12 cellular contexts compared by ENCODE assay signal in the genomic region with DNA sequence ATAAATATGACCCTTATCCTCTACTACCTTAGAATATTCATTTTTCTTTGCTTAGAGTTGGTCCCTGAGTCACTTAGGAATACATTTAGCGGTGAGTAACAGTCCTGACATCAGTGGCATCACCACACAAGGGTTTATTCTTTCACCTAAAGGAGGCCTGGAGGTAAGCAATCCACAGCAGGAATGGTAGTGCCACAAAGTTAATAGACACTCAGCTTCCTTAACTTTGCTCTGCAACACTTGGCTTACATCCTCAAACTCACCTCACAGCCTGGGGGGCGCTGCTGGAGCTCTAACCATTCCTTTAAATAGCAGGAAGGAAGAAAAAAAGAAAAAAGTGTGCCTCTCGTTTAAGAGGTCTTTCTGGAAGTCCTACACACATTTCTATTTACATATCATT. TPM values are rescaled to one million over a fixed set of nuclear protein-coding genes. Genes with fewer than 3 reads are reported as not detected.
DNase-seq lines count a peak whose midpoint lies in the region; ATAC-seq and TF ChIP-seq lines count a peak whose summit lies in the region.
"Had no signal": no experiment of that assay in that cellular context is flagged by ENCODE, and none has a peak within 500 bp of the region (broad histone marks: within the 10 kb centered on the region; RNA-seq: fewer than 3 reads in every experiment).

No MANE protein-coding gene starts in this region.

- peak; percentile 51 for DNase-seq in Daoy (ENCODE audit: low read depth)
- DNase-seq in HT1080 (ENCODE audit: low read depth), result peak; percentile 63
- DNase-seq in UCSD-AML1 (lab: John Stamatoyannopoulos, UW; ENCODE audit: unreplicated experiment), result peak; percentile 44
- peak; percentile 5 for DNase-seq in iPS DF 6.9 (ENCODE audit: low read depth, low spot score)
- DNase-seq in colonic mucosa, result no peak
- DNase-seq in activated naive CD4-positive, alpha-beta T cell treated with anti-CD3 and anti-CD28 coated beads, Interleukin-2, amount 50 U/mL, for 16 hours, result no peak
- DNase-seq: activated CD4-positive, alpha-beta memory T cell treated with anti-CD3 and anti-CD28 coated beads for 36 hours; activated gamma-delta T cell; NCI-H2029 treated with DMSO at 0.1 percent for 48 hours; stimulated activated naive CD4-positive, alpha-beta T cell treated with Interleukin-2 at 50 U/mL for 16 hours had no signal

- no peaks in the 10 kb centered on the region for H3K27me3 ChIP-seq in iPS DF 6.9 (ENCODE audit: control insufficient read depth, insufficient read depth, low read length)
- H3K27me3 ChIP-seq in colonic mucosa, result no peaks in the 10 kb centered on the region

- H3K9me3 ChIP-seq in iPS DF 6.9 (ENCODE audit: control insufficient read depth, insufficient read depth, low read length), result no peaks in the 10 kb centered on the region
- H3K9me3 ChIP-seq in colonic mucosa, result no peaks in the 10 kb centered on the region

- WGBS in iPS DF 6.9 (ENCODE audit: insufficient coverage, insufficient read length), result no CpG with 5 or more reads among the region's 3 CpGs

- no peak overlapping the region for H3K27ac ChIP-seq in iPS DF 6.9 (ENCODE audit: low read length)
- no peak overlapping the region for H3K27ac ChIP-seq in colonic mucosa

- no peak overlapping the region for H3K9ac ChIP-seq in colonic mucosa (ENCODE audit: low read depth in 2 of 2, low read length in 2 of 2)

- H3K36me3 ChIP-seq in iPS DF 6.9 (ENCODE audit: control insufficient read depth, insufficient read depth, low read length) (no peaks in the 10 kb centered on the region), colonic mucosa (no peaks in the 10 kb centered on the region)

- H3K4me1 ChIP-seq in iPS DF 6.9 (ENCODE audit: control insufficient read depth, insufficient read depth, low read length), result no peaks in the 10 kb centered on the region
- no peaks in the 10 kb centered on the region for H3K4me1 ChIP-seq in colonic mucosa

- intact Hi-C loops in colonic mucosa (cut with DNase I), result no loop called here

- H3K4me3 ChIP-seq in iPS DF 6.9 (ENCODE audit: low read length) (no peak overlapping the region), colonic mucosa (no peak overlapping the region)

- no peak for TF ChIP-seq CTCF in colonic mucosa (IDR thresholded peaks at IDR 0.05)

- ATAC-seq in HG03469 (IDR thresholded peaks at IDR 0.05; ENCODE audit: unreplicated experiment) (no peak), HG02763 (IDR thresholded peaks at IDR 0.05; ENCODE audit: unreplicated experiment) (no peak)

RNA-seq across cellular contexts. Expression of a gene that starts 29.1 kb away (rescaled TPM):
- 4.5 and 5.3 TPM in 2 replicates for total RNA-seq in Daoy (2014; rRNA removed; shearing (Covaris generic))
- total RNA-seq in HT1080 (2014; rRNA removed; shearing (Covaris generic)), result 0.16 and 0.73 TPM in 2 replicates
- polyA plus RNA-seq in HT1080 (2015; cell fraction: cytosol; rRNA removed), result 0.15 and 0.31 TPM in 2 replicates
- polyA plus RNA-seq in HT1080 (2015; cell fraction: nucleus; rRNA removed), result 0.47 and 0.48 TPM in 2 replicates
- 1 to 10 TPM; 1.4 to 2.8 TPM for total RNA-seq in colonic mucosa

RNA-seq across cellular contexts. Expression of a gene that starts 29.2 kb away (rescaled TPM):
- 11.4 and 11.8 TPM in 2 replicates for total RNA-seq in Daoy (2014; rRNA removed; shearing (Covaris generic))
- 4.2 and 7.2 TPM in 2 replicates for total RNA-seq in HT1080 (2014; rRNA removed; shearing (Covaris generic))
- polyA plus RNA-seq in HT1080 (2015; cell fraction: cytosol; rRNA removed), result 6.1 and 6.8 TPM in 2 replicates
- polyA plus RNA-seq in HT1080 (2015; cell fraction: nucleus; rRNA removed), result 10.3 and 12.0 TPM in 2 replicates
- total RNA-seq in colonic mucosa, result 100 to 1,000 TPM; 130 to 153 TPM

RNA-seq across cellular contexts. Expression of a gene that starts 36.0 kb away (rescaled TPM):
- total RNA-seq in Daoy (2014; rRNA removed; shearing (Covaris generic)), result 6.1 and 10.6 TPM in 2 replicates
- total RNA-seq in HT1080 (2014; rRNA removed; shearing (Covaris generic)), result 1.4 TPM in 2 replicates
- polyA plus RNA-seq in HT1080 (2015; cell fraction: cytosol; rRNA removed), result 4.4 and 4.8 TPM in 2 replicates
- 7.3 and 7.6 TPM in 2 replicates for polyA plus RNA-seq in HT1080 (2015; cell fraction: nucleus; rRNA removed)
- total RNA-seq in colonic mucosa, result 10 to 100 TPM; 29.6 to 47.9 TPM

RNA-seq across cellular contexts. Expression of a gene that starts 36.5 kb away (rescaled TPM):
- total RNA-seq in Daoy (2014; rRNA removed; shearing (Covaris generic)), result 17.5 and 19.7 TPM in 2 replicates
- 6.6 and 8.7 TPM in 2 replicates for total RNA-seq in HT1080 (2014; rRNA removed; shearing (Covaris generic))
- 5.7 and 7.3 TPM in 2 replicates for polyA plus RNA-seq in HT1080 (2015; cell fraction: cytosol; rRNA removed)
- 4.5 and 6.2 TPM in 2 replicates for polyA plus RNA-seq in HT1080 (2015; cell fraction: nucleus; rRNA removed)
- 1 to 10 TPM; 3.5 to 7.5 TPM for total RNA-seq in colonic mucosa

Comparison
In these comparisons a context has a peak if more than half of its experiments do, and no peak if none do; other contexts are left out.
1. DNase-seq: peak in Daoy (single experiment), HT1080 (single experiment), UCSD-AML1 (single experiment) and iPS DF 6.9 (single experiment); none in colonic mucosa (single experiment) and activated naive CD4-positive, alpha-beta T cell treated with anti-CD3 and anti-CD28 coated beads, Interleukin-2, amount 50 U/mL, for 16 hours (single experiment).
2. RNA of a gene that starts 29.2 kb away (total RNA-seq): 130 to 153 TPM in colonic mucosa; 11.4 to 11.8 TPM in Daoy and 4.2 to 7.2 TPM in HT1080; every median in the first group is over 10 times any median in the second.